Comparison of ENCODE assay signal across 26 cellular contexts in genomic region chr2:26399781-26400376, GRCh38. TPM values are rescaled to one million over a fixed set of nuclear protein-coding genes. Genes with fewer than 3 reads are reported as not detected.
A peak's percentile ranks its signal among the peaks of the same experiment; 100 is the strongest.
DNase-seq lines count a peak whose midpoint lies in the region; ATAC-seq and TF ChIP-seq lines count a peak whose summit lies in the region.
"Had no signal": no experiment of that assay in that cellular context is flagged by ENCODE, and none has a peak within 500 bp of the region (broad histone marks: within the 10 kb centered on the region; RNA-seq: fewer than 3 reads in every experiment).

No MANE protein-coding gene starts in this region.

- H3K9ac ChIP-seq in DND-41 (ENCODE audit: low read depth, low read length) (no peak overlapping the region), smooth muscle cell (ENCODE audit: low read depth) (no peak overlapping the region), GM23248 (no peak overlapping the region)

- H3K27me3 ChIP-seq in DND-41 (ENCODE audit: insufficient read depth, low read length, poor library complexity) (no peaks in the 10 kb centered on the region), smooth muscle cell (ENCODE audit: low read depth) (no peaks in the 10 kb centered on the region), GM23248 (replicated peaks; ENCODE audit: insufficient read depth) (no peaks in the 10 kb centered on the region)
- H3K27me3 ChIP-seq: breast epithelium, vagina had no signal

- TF ChIP-seq CTCF in DND-41 (IDR thresholded peaks at IDR 0.05; ENCODE audit: borderline replicate concordance, extremely low read depth, low read length, poor library complexity, severe bottlenecking), result no peak
- no peak for TF ChIP-seq CTCF in smooth muscle cell (IDR thresholded peaks at IDR 0.05; ENCODE audit: borderline replicate concordance, insufficient read depth, poor library complexity, severe bottlenecking)

- H3K9me3 ChIP-seq in DND-41 (ENCODE audit: insufficient read depth, low read length, severe bottlenecking) (no peaks in the 10 kb centered on the region), smooth muscle cell (replicated peaks; ENCODE audit: low read depth) (no peaks in the 10 kb centered on the region), GM23248 (ENCODE audit: low read depth) (no peaks in the 10 kb centered on the region)
- H3K9me3 ChIP-seq: breast epithelium, neutrophil, thoracic aorta, vagina had no signal

- H3K36me3 ChIP-seq in DND-41 (ENCODE audit: insufficient read depth, low read length), result peaks cover 4% of the 10 kb centered on the region; the same call in 1 of the 2 replicates
- no peaks in the 10 kb centered on the region for H3K36me3 ChIP-seq in smooth muscle cell (ENCODE audit: low read depth)
- no peaks in the 10 kb centered on the region for H3K36me3 ChIP-seq in GM23248 (ENCODE audit: low read depth)
- H3K36me3 ChIP-seq: breast epithelium, neutrophil, thoracic aorta, vagina had no signal

- H3K4me1 ChIP-seq in DND-41 (ENCODE audit: insufficient read depth, low read length) (no peaks in the 10 kb centered on the region), smooth muscle cell (ENCODE audit: low read depth) (peaks cover 4% of the 10 kb centered on the region), GM23248 (ENCODE audit: insufficient read depth) (no peaks in the 10 kb centered on the region)
- H3K4me1 ChIP-seq: breast epithelium had no signal

- H3K79me2 ChIP-seq in DND-41 (ENCODE audit: insufficient read depth, low read length), result no peaks in the 10 kb centered on the region
- H3K79me2 ChIP-seq in smooth muscle cell (ENCODE audit: low read depth), result no peaks in the 10 kb centered on the region
- no peaks in the 10 kb centered on the region for H3K79me2 ChIP-seq in GM23248 (ENCODE audit: insufficient read depth)

- DNase-seq in ACHN, result peak; percentile 34
- peak; percentile 12 for DNase-seq in DND-41
- DNase-seq in NCI-H128 (lab: John Stamatoyannopoulos, UW; ENCODE audit: unreplicated experiment), result peak; percentile 4
- peak; percentile 33 for DNase-seq in RPMI7951 (ENCODE audit: low read depth)
- DNase-seq in activated T-cell treated with anti-CD3 and anti-CD28 coated beads for 4 hours, result no peak
- no peak for DNase-seq in smooth muscle cell (lab: John Stamatoyannopoulos, UW; ENCODE audit: unreplicated experiment)
- no peak for DNase-seq in GM23248
- DNase-seq: activated B cell treated with CpG ODN at 0.5 μM for 24 hours; activated CD4-positive, alpha-beta T cell treated with anti-CD3 and anti-CD28 coated beads, Interleukin-2, amount 50 U/mL, for 48 hours; activated gamma-delta T cell treated with Interleukin-2 at 50 U/mL for 16 hours; kidney; MM.1S; NCI-H2029 treated with DMSO at 0.1 percent for 48 hours; NCI-H526 treated with DMSO at 0.1 percent for 48 hours; stimulated activated CD4-positive, alpha-beta T cell treated with anti-CD3 and anti-CD28 coated beads, Interleukin-2, amount 100 ng/mL, for 48 hours; stimulated activated naive CD4-positive, alpha-beta T cell; T1000 had no signal

- H2AFZ ChIP-seq in DND-41 (ENCODE audit: low read depth, low read length), result no peak overlapping the region
- no peak overlapping the region for H2AFZ ChIP-seq in smooth muscle cell (ENCODE audit: low read depth)
- no peak overlapping the region for H2AFZ ChIP-seq in GM23248

- H3K9me2 ChIP-seq in GM23248 (ENCODE audit: insufficient read depth), result no peaks in the 10 kb centered on the region

- ATAC-seq in DND-41 (ENCODE audit: insufficient read depth, low read depth), result peak; percentile 51; the same call in 2 of the 3 replicates
- ATAC-seq in GM19452 (IDR thresholded peaks at IDR 0.05; ENCODE audit: unreplicated experiment), result no peak

- no peaks in the 10 kb centered on the region for H3F3A ChIP-seq in smooth muscle cell (ENCODE audit: low read depth)
- 0 out of 2 replicates have a peak, but pooled peaks cover 12% of the 10 kb centered on the region for H3F3A ChIP-seq in GM23248 (ENCODE audit: insufficient read depth)

- 65% methylated on average over 4 of the region's 4 CpGs for whole genome bisulfite sequencing in smooth muscle cell (ENCODE audit: low lambda C conversion rate)
- 31 to 41% methylated on average over 4 of the region's 4 CpGs for WGBS in GM23248 (ENCODE audit: low coverage in 1 of 2, low lambda C conversion rate in 2 of 2, missing lambda C conversion rate in 2 of 2), 2 experiments

- in situ Hi-C loops in ACHN (cut with HindIII; ENCODE audit: low pct_ligation_motif_present, low pct_unique_long_range_greater_than_20kb, low sequenced_read_pairs) (no loop called here), GM23248 (cut with MboI) (no loop called here)

- H3K27ac ChIP-seq in DND-41 (ENCODE audit: low read length) (no peak overlapping the region), smooth muscle cell (ENCODE audit: low read depth) (no peak overlapping the region), GM23248 (no peak overlapping the region)
- H3K27ac ChIP-seq: breast epithelium, coronary artery, neutrophil, thoracic aorta, vagina had no signal

- H3K4me2 ChIP-seq in DND-41 (ENCODE audit: insufficient read depth, low read length) (no peak overlapping the region), smooth muscle cell (no peak overlapping the region), GM23248 (ENCODE audit: unreplicated experiment) (no peak overlapping the region)

- H4K20me1 ChIP-seq in DND-41 (ENCODE audit: insufficient read depth, low read length) (no peaks in the 10 kb centered on the region), smooth muscle cell (ENCODE audit: low read depth) (no peaks in the 10 kb centered on the region), GM23248 (ENCODE audit: insufficient read depth) (no peaks in the 10 kb centered on the region)

- H3K4me3 ChIP-seq in DND-41 (ENCODE audit: low read depth in 1 of 2, low read length in 2 of 2), result no peak overlapping the region
- no peak overlapping the region for H3K4me3 ChIP-seq in smooth muscle cell
- no peak overlapping the region for H3K4me3 ChIP-seq in GM23248
- H3K4me3 ChIP-seq: breast epithelium, coronary artery, thoracic aorta, vagina had no signal

RNA-seq across cellular contexts. Expression of gene DRC1, which starts 1.8 kb away (rescaled TPM):
- total RNA-seq in RPMI7951 (2014; rRNA removed; shearing (Covaris generic)), result 0.24 TPM in 1 of 2 replicates, not detected in the other
- 0.09 TPM in 1 of 2 replicates, not detected in the other for total RNA-seq in smooth muscle cell
- polyA plus RNA-seq in smooth muscle cell (0.14 TPM in 1 of 2 replicates, not detected in the other), GM23248 (2016; fragmentation: Nextera tagmentation; extraction: Ambion mirVana) (0.35 TPM in 1 of 2 replicates, not detected in the other)
- total RNA-seq in GM23248 (2014; rRNA removed; shearing (Covaris generic)), result 0.89 TPM in 1 of 2 replicates, not detected in the other
- total RNA-seq: activated B cell treated with CpG ODN at 0.5 μM for 24 hours, breast epithelium, thoracic aorta, vagina had no signal
- polyA plus RNA-seq: CD14-positive monocyte, mammary epithelial cell had no signal

RNA-seq across cellular contexts. Expression of gene ADGRF3, which starts 53.3 kb away (rescaled TPM):
- under 0.01 TPM in 2 replicates for total RNA-seq in RPMI7951 (2014; rRNA removed; shearing (Covaris generic))
- total RNA-seq in smooth muscle cell, result not detected in 2 replicates
- polyA plus RNA-seq in smooth muscle cell (0.06 and 0.37 TPM in 2 replicates), GM23248 (2016; fragmentation: Nextera tagmentation; extraction: Ambion mirVana) (0.15 and 0.24 TPM in 2 replicates)
- total RNA-seq in GM23248 (2014; rRNA removed; shearing (Covaris generic)), result under 0.01 TPM in 1 of 2 replicates, not detected in the other
- total RNA-seq: pulmonary artery endothelial cell had no signal
- polyA plus RNA-seq: CD14-positive monocyte had no signal

RNA-seq across cellular contexts. Expression of gene SELENOI, which starts 53.9 kb away (rescaled TPM):
- total RNA-seq in RPMI7951 (2014; rRNA removed; shearing (Covaris generic)), result 18.9 and 20.3 TPM in 2 replicates
- total RNA-seq in smooth muscle cell, result 26.3 and 26.8 TPM in 2 replicates
- 3.3 and 5.3 TPM in 2 replicates for polyA plus RNA-seq in smooth muscle cell
- 11.6 and 19.8 TPM in 2 replicates for total RNA-seq in GM23248 (2014; rRNA removed; shearing (Covaris generic))
- 3.6 TPM in 2 replicates for polyA plus RNA-seq in GM23248 (2016; fragmentation: Nextera tagmentation; extraction: Ambion mirVana)

Comparison
In these comparisons a context has a peak if more than half of its experiments do, and no peak if none do; other contexts are left out.
1. DNase-seq: peak in ACHN (single experiment), DND-41 (single experiment), NCI-H128 (single experiment) and RPMI7951 (single experiment); none in activated T-cell treated with anti-CD3 and anti-CD28 coated beads for 4 hours (single experiment), smooth muscle cell (single experiment) and GM23248 (single experiment).